Comparison of ENCODE assay signal across 8 cellular contexts in the genomic region with DNA sequence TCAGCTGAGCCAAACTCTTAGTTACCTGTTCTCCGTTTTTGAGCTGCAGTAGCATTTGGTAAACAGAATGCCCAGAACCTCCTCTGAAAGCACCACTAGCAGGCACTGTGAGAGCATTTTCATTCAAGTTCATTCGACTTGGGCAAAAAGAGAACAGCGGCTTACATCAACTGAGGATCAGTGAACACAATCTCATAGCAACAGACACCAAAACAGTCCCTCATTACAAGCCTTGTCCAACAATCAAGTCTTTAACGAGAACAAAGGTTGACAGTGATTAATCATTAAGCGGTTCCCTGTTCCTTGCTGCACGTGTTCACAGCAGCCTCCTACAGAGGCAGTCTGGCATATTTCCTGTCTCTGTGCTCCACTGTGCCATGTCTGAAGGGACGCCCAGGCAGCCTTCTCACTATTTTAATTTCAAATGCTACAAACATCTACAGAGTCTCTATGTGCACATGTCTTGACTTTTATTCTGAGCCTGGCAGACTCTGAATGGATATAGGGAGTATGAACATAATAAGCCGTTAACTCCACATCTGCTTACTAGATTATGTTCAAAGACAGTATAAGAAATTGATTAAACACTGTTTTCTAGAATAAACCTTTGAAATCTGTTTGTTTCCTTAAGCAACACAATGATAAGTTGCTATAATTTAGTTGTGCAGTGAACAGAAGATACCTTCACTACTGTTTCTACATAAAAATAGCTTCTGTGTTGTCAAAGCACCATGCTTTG.
DNase-seq lines count a peak whose midpoint lies in the region; ATAC-seq and TF ChIP-seq lines count a peak whose summit lies in the region.

No MANE protein-coding gene starts in this region.

- H3K4me3 Mint-ChIP-seq in CD4-positive, alpha-beta memory T cell = peak overlapping the region in 7 of 8 donors; percentile 22 to 83 (median 63)
- H3K4me3 Mint-ChIP-seq in activated naive CD8-positive, alpha-beta T cell treated with anti-CD3 and anti-CD28 coated beads, Interleukin-2, amount 50 U/mL, for 24 hours = peak overlapping the region; percentile 59

- peak; percentile 10 to 83 (median 58) for TF ChIP-seq CTCF in Peyer's patch (IDR thresholded peaks at IDR 0.05)

- H3K36me3 ChIP-seq in CD4-positive, alpha-beta memory T cell (ENCODE audit: insufficient read depth, low read length) = no peaks in the 10 kb centered on the region
- H3K36me3 ChIP-seq in Peyer's patch = no peaks in the 10 kb centered on the region

- H3K27me3 Mint-ChIP-seq in CD4-positive, alpha-beta memory T cell = no peaks in the 10 kb centered on the region
- H3K27me3 Mint-ChIP-seq in activated naive CD8-positive, alpha-beta T cell treated with anti-CD3 and anti-CD28 coated beads, Interleukin-2, amount 50 U/mL, for 24 hours = no peaks in the 10 kb centered on the region

- peak overlapping the region; percentile 44 for H3K27ac ChIP-seq in CD4-positive, alpha-beta memory T cell (ENCODE audit: low read depth, low read length)
- H3K27ac ChIP-seq in Peyer's patch = peak overlapping the region; percentile 18 to 70 (median 46)

- peak overlapping the region; percentile 64 to 97 (median 93) for H3K27ac Mint-ChIP-seq in CD4-positive, alpha-beta memory T cell
- H3K27ac Mint-ChIP-seq in activated naive CD8-positive, alpha-beta T cell treated with anti-CD3 and anti-CD28 coated beads, Interleukin-2, amount 50 U/mL, for 24 hours = peak overlapping the region; percentile 82

- H3K9me3 Mint-ChIP-seq in CD4-positive, alpha-beta memory T cell = no peaks in the 10 kb centered on the region
- H3K9me3 Mint-ChIP-seq in activated naive CD8-positive, alpha-beta T cell treated with anti-CD3 and anti-CD28 coated beads, Interleukin-2, amount 50 U/mL, for 24 hours = no peaks in the 10 kb centered on the region

- peaks cover 9 to 64% (median 52%) of the 10 kb centered on the region in 4 donors for H3K4me1 Mint-ChIP-seq in CD4-positive, alpha-beta memory T cell
- peaks cover 68% of the 10 kb centered on the region for H3K4me1 Mint-ChIP-seq in activated naive CD8-positive, alpha-beta T cell treated with anti-CD3 and anti-CD28 coated beads, Interleukin-2, amount 50 U/mL, for 24 hours

- CTCF ChIA-PET in CD4-positive, alpha-beta memory T cell (lab: Charles Lee; ENCODE audit: partially characterized antibody) = interaction anchor here (0.8 to 5.5 kb wide), 10 partner anchors 13 to 382 kb away, joined by 3 to 81 read pairs (median 4); a partner anchor contains a TSS

- ATAC-seq in HG03354 (IDR thresholded peaks at IDR 0.05; ENCODE audit: poor library complexity, severe bottlenecking, unreplicated experiment) (peak; percentile 93), left cardiac atrium (peak; percentile 87 to 93)
- peak; percentile 81 for ATAC-seq in activated naive CD8-positive, alpha-beta T cell treated with anti-CD3 and anti-CD28 coated beads, Interleukin-2, amount 50 U/mL, for 24 hours

- no peak overlapping the region for H3K4me3 ChIP-seq in CD4-positive, alpha-beta memory T cell (ENCODE audit: low read length in 2 of 2)
- no peak overlapping the region for H3K4me3 ChIP-seq in Peyer's patch

- intact Hi-C loops in CD4-positive, alpha-beta memory T cell (cut with micrococcal nuclease) = loop anchor here (1.0 to 5.0 kb wide), 7 partner anchors 43 to 377 kb away; a partner anchor contains a TSS
- intact Hi-C loops in left cardiac atrium (cut with DNase I) = no loop called here

- no peaks in the 10 kb centered on the region for H3K36me3 Mint-ChIP-seq in CD4-positive, alpha-beta memory T cell
- H3K36me3 Mint-ChIP-seq in activated naive CD8-positive, alpha-beta T cell treated with anti-CD3 and anti-CD28 coated beads, Interleukin-2, amount 50 U/mL, for 24 hours (ENCODE audit: low read depth) = no peaks in the 10 kb centered on the region

- DNase-seq in CD4-positive, alpha-beta memory T cell = peak; percentile 64 to 89 (median 75)
- peak; percentile 10 for DNase-seq in GM19240 (ENCODE audit: insufficient read length, low spot score)
- DNase-seq in Peyer's patch = peak in 2 of 3 donors; percentile 57 to 79
- peak; percentile 39 for DNase-seq in activated naive CD8-positive, alpha-beta T cell treated with anti-CD3 and anti-CD28 coated beads, Interleukin-2, amount 50 U/mL, for 24 hours
- DNase-seq in left cardiac atrium = peak; percentile 34
- DNase-seq in renal cortical epithelial cell (ENCODE audit: low read depth) = peak; percentile 100
- DNase-seq in NCI-H1092 treated with DMSO at 0.1 percent for 48 hours (lab: John Stamatoyannopoulos, UW) = no peak

- peaks cover 59% of the 10 kb centered on the region for H3K4me1 ChIP-seq in CD4-positive, alpha-beta memory T cell (ENCODE audit: insufficient read depth, low read length)
- H3K4me1 ChIP-seq in Peyer's patch = peaks cover 3 to 28% (median 11%) of the 10 kb centered on the region in 4 donors

- TF ChIP-seq POLR2A in Peyer's patch (IDR thresholded peaks at IDR 0.05) = no peak

- POLR2A ChIA-PET in CD4-positive, alpha-beta memory T cell (lab: Charles Lee; ENCODE audit: partially characterized antibody) = interaction anchor here (0.6 to 6.0 kb wide), 7 partner anchors 11 to 377 kb away, joined by 3 to 69 read pairs (median 3); a partner anchor contains a TSS

- H3K9me3 ChIP-seq in CD4-positive, alpha-beta memory T cell (ENCODE audit: control insufficient read depth in 1 of 2, low read length in 2 of 2) = no peaks in the 10 kb centered on the region
- H3K9me3 ChIP-seq in Peyer's patch = no peaks in the 10 kb centered on the region

- no peaks in the 10 kb centered on the region for H3K27me3 ChIP-seq in CD4-positive, alpha-beta memory T cell (ENCODE audit: insufficient read depth, low read length)
- no peaks in the 10 kb centered on the region for H3K27me3 ChIP-seq in Peyer's patch
